Comparison of ENCODE assay signal across 1 cellular context in the genomic region with DNA sequence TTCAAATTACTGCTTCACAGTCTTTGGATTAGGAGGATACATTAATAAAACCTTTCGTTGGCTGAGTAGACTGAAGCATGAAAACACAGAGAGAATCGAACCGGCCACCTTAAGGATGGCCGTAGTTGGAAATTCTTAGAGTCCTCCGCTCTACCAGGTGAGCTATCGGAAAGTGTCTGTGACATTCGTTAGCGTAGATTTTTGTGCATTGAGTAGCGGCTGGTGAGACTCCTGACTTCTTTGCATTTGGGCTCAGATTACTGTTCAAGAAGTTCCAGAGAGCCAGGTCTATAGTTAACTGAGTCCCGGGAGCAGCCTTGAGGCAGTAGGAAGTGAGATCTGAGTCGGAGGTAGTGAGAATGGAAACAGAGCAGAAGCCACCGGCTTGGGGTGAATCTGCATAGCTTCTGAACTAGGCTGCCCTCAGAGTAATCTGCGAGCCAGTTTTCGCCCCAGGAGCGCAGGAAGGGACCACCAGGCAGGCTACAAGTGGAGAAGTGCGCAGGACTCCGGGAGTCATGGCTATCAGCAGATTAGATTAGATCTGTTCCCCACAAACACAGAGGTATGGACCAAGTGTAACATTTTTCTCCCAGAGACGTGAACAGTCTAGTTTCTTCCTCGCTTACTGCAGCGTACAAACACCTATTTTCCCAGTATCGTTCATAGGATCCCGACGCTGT.
A peak's percentile ranks its signal among the peaks of the same experiment; 100 is the strongest.
TF ChIP-seq lines count a peak whose summit lies in the region.

No MANE protein-coding gene starts in this region.

TF ChIP-seq in HepG2, 621 proteins besides CTCF, POLR2A, EP300 and RAD21 (continued from another document and continues in another):
- TF ChIP-seq, protein P1, sequence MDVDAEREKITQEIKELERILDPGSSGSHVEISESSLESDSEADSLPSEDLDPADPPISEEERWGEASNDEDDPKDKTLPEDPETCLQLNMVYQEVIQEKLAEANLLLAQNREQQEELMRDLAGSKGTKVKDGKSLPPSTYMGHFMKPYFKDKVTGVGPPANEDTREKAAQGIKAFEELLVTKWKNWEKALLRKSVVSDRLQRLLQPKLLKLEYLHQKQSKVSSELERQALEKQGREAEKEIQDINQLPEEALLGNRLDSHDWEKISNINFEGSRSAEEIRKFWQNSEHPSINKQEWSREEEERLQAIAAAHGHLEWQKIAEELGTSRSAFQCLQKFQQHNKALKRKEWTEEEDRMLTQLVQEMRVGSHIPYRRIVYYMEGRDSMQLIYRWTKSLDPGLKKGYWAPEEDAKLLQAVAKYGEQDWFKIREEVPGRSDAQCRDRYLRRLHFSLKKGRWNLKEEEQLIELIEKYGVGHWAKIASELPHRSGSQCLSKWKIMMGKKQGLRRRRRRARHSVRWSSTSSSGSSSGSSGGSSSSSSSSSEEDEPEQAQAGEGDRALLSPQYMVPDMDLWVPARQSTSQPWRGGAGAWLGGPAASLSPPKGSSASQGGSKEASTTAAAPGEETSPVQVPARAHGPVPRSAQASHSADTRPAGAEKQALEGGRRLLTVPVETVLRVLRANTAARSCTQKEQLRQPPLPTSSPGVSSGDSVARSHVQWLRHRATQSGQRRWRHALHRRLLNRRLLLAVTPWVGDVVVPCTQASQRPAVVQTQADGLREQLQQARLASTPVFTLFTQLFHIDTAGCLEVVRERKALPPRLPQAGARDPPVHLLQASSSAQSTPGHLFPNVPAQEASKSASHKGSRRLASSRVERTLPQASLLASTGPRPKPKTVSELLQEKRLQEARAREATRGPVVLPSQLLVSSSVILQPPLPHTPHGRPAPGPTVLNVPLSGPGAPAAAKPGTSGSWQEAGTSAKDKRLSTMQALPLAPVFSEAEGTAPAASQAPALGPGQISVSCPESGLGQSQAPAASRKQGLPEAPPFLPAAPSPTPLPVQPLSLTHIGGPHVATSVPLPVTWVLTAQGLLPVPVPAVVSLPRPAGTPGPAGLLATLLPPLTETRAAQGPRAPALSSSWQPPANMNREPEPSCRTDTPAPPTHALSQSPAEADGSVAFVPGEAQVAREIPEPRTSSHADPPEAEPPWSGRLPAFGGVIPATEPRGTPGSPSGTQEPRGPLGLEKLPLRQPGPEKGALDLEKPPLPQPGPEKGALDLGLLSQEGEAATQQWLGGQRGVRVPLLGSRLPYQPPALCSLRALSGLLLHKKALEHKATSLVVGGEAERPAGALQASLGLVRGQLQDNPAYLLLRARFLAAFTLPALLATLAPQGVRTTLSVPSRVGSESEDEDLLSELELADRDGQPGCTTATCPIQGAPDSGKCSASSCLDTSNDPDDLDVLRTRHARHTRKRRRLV (CRISPR knock-in tag; IDR thresholded peaks at IDR 0.05), result no peak; the same call in 1 of the 2 replicates
- TF ChIP-seq, protein P2, sequence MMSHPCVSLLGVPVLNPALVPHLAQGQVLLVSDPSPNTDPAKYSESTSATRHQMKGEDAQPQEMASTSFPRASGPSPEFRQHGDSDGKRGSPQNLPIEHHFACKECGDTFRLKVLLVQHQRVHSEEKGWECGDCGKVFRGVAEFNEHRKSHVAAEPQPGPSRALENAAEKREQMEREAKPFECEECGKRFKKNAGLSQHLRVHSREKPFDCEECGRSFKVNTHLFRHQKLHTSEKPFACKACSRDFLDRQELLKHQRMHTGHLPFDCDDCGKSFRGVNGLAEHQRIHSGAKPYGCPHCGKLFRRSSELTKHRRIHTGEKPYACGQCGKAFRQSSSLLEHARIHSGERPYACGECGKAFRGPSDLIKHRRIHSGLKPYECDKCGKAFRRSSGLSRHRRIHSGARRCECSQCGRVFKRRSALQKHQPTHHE (CRISPR knock-in tag; IDR thresholded peaks at IDR 0.05; ENCODE audit: borderline replicate concordance), result no peak
- TF ChIP-seq NCOA5 (CRISPR knock-in tag; IDR thresholded peaks at IDR 0.05) (no peak), PRPF4 (IDR thresholded peaks at IDR 0.05; ENCODE audit: low read depth, low read length, poor library complexity, severe bottlenecking) (peak; percentile 85), ZNF777 (CRISPR knock-in tag; IDR thresholded peaks at IDR 0.05) (no peak), ZNF619 (CRISPR knock-in tag; IDR thresholded peaks at IDR 0.05) (0 out of 2 replicates have a peak, but pooled peaks have one; percentile 66), KLF15 (CRISPR knock-in tag; IDR thresholded peaks at IDR 0.05; ENCODE audit: borderline replicate concordance) (no peak), TOE1 (CRISPR knock-in tag; IDR thresholded peaks at IDR 0.05) (0 out of 2 replicates have a peak, but pooled peaks have one; percentile 23), DMAP1 (CRISPR knock-in tag; IDR thresholded peaks at IDR 0.05) (no peak), KLF16 (CRISPR knock-in tag; IDR thresholded peaks at IDR 0.05) (peak in 1 of 2 experiments; percentile 38; a peak in 1 of 4 replicates), KAT8 (CRISPR knock-in tag; IDR thresholded peaks at IDR 0.05) (peak; percentile 69; the same call in 1 of the 2 replicates), NR3C1 (CRISPR knock-in tag; IDR thresholded peaks at IDR 0.05) (no peak), NFKB2 (CRISPR knock-in tag; IDR thresholded peaks at IDR 0.05; ENCODE audit: borderline replicate concordance) (0 out of 2 replicates have a peak, but pooled peaks have one; percentile 63), KLF13 (CRISPR knock-in tag; IDR thresholded peaks at IDR 0.05) (no peak), ZNF556 (CRISPR knock-in tag; IDR thresholded peaks at IDR 0.05; ENCODE audit: borderline replicate concordance) (peak; percentile 47; the same call in 1 of the 2 replicates), NFIB (CRISPR knock-in tag; IDR thresholded peaks at IDR 0.05; ENCODE audit: borderline replicate concordance) (no peak), ZNF562 (CRISPR knock-in tag; IDR thresholded peaks at IDR 0.05; ENCODE audit: borderline replicate concordance) (no peak), JUND (CRISPR knock-in tag; IDR thresholded peaks at IDR 0.05) (no peak), NCOA1 (CRISPR knock-in tag; IDR thresholded peaks at IDR 0.05) (no peak), NFRKB (IDR thresholded peaks at IDR 0.05) (no peak)
- TF ChIP-seq, protein P3, sequence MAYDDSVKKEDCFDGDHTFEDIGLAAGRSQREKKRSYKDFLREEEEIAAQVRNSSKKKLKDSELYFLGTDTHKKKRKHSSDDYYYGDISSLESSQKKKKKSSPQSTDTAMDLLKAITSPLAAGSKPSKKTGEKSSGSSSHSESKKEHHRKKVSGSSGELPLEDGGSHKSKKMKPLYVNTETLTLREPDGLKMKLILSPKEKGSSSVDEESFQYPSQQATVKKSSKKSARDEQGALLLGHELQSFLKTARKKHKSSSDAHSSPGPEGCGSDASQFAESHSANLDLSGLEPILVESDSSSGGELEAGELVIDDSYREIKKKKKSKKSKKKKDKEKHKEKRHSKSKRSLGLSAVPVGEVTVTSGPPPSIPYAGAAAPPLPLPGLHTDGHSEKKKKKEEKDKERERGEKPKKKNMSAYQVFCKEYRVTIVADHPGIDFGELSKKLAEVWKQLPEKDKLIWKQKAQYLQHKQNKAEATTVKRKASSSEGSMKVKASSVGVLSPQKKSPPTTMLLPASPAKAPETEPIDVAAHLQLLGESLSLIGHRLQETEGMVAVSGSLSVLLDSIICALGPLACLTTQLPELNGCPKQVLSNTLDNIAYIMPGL (CRISPR knock-in tag; IDR thresholded peaks at IDR 0.05; ENCODE audit: borderline replicate concordance in 1 of 2, low read depth in 1 of 2), result peak; percentile 96 to 99
- TF ChIP-seq, protein P4, sequence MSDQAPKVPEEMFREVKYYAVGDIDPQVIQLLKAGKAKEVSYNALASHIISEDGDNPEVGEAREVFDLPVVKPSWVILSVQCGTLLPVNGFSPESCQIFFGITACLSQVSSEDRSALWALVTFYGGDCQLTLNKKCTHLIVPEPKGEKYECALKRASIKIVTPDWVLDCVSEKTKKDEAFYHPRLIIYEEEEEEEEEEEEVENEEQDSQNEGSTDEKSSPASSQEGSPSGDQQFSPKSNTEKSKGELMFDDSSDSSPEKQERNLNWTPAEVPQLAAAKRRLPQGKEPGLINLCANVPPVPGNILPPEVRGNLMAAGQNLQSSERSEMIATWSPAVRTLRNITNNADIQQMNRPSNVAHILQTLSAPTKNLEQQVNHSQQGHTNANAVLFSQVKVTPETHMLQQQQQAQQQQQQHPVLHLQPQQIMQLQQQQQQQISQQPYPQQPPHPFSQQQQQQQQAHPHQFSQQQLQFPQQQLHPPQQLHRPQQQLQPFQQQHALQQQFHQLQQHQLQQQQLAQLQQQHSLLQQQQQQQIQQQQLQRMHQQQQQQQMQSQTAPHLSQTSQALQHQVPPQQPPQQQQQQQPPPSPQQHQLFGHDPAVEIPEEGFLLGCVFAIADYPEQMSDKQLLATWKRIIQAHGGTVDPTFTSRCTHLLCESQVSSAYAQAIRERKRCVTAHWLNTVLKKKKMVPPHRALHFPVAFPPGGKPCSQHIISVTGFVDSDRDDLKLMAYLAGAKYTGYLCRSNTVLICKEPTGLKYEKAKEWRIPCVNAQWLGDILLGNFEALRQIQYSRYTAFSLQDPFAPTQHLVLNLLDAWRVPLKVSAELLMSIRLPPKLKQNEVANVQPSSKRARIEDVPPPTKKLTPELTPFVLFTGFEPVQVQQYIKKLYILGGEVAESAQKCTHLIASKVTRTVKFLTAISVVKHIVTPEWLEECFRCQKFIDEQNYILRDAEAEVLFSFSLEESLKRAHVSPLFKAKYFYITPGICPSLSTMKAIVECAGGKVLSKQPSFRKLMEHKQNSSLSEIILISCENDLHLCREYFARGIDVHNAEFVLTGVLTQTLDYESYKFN (CRISPR knock-in tag; conservative IDR thresholded peaks at IDR 0.05), result no peak
- TF ChIP-seq, protein P5, sequence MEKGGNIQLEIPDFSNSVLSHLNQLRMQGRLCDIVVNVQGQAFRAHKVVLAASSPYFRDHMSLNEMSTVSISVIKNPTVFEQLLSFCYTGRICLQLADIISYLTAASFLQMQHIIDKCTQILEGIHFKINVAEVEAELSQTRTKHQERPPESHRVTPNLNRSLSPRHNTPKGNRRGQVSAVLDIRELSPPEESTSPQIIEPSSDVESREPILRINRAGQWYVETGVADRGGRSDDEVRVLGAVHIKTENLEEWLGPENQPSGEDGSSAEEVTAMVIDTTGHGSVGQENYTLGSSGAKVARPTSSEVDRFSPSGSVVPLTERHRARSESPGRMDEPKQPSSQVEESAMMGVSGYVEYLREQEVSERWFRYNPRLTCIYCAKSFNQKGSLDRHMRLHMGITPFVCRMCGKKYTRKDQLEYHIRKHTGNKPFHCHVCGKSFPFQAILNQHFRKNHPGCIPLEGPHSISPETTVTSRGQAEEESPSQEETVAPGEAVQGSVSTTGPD (CRISPR knock-in tag; IDR thresholded peaks at IDR 0.05), result no peak
- TF ChIP-seq, protein P6, sequence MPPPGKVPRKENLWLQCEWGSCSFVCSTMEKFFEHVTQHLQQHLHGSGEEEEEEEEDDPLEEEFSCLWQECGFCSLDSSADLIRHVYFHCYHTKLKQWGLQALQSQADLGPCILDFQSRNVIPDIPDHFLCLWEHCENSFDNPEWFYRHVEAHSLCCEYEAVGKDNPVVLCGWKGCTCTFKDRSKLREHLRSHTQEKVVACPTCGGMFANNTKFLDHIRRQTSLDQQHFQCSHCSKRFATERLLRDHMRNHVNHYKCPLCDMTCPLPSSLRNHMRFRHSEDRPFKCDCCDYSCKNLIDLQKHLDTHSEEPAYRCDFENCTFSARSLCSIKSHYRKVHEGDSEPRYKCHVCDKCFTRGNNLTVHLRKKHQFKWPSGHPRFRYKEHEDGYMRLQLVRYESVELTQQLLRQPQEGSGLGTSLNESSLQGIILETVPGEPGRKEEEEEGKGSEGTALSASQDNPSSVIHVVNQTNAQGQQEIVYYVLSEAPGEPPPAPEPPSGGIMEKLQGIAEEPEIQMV (CRISPR knock-in tag; IDR thresholded peaks at IDR 0.05; ENCODE audit: low read depth), result 0 out of 2 replicates have a peak, but pooled peaks have one; percentile 53
- TF ChIP-seq, protein P7, sequence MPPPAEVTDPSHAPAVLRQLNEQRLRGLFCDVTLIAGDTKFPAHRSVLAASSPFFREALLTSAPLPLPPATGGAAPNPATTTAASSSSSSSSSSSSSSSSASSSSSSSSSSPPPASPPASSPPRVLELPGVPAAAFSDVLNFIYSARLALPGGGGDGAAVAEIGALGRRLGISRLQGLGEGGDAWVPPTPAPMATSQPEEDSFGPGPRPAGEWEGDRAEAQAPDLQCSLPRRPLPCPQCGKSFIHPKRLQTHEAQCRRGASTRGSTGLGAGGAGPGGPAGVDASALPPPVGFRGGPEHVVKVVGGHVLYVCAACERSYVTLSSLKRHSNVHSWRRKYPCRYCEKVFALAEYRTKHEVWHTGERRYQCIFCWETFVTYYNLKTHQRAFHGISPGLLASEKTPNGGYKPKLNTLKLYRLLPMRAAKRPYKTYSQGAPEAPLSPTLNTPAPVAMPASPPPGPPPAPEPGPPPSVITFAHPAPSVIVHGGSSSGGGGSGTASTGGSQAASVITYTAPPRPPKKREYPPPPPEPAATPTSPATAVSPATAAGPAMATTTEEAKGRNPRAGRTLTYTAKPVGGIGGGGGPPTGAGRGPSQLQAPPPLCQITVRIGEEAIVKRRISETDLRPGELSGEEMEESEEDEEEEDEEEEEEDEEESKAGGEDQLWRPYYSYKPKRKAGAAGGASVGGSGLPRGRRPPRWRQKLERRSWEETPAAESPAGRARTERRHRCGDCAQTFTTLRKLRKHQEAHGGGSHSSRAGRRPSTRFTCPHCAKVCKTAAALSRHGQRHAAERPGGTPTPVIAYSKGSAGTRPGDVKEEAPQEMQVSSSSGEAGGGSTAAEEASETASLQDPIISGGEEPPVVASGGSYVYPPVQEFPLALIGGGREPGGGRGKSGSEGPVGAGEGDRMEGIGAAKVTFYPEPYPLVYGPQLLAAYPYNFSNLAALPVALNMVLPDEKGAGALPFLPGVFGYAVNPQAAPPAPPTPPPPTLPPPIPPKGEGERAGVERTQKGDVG (CRISPR knock-in tag; IDR thresholded peaks at IDR 0.05; ENCODE audit: borderline replicate concordance), result no peak
- TF ChIP-seq, protein P8, sequence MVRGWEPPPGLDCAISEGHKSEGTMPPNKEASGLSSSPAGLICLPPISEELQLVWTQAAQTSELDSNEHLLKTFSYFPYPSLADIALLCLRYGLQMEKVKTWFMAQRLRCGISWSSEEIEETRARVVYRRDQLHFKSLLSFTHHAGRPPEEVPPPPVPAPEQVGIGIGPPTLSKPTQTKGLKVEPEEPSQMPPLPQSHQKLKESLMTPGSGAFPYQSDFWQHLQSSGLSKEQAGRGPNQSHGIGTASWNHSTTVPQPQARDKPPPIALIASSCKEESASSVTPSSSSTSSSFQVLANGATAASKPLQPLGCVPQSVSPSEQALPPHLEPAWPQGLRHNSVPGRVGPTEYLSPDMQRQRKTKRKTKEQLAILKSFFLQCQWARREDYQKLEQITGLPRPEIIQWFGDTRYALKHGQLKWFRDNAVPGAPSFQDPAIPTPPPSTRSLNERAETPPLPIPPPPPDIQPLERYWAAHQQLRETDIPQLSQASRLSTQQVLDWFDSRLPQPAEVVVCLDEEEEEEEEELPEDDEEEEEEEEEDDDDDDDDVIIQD (CRISPR knock-in tag; IDR thresholded peaks at IDR 0.05; ENCODE audit: low read depth), result 0 out of 2 replicates have a peak, but pooled peaks have one; percentile 20
- TF ChIP-seq, protein P9, sequence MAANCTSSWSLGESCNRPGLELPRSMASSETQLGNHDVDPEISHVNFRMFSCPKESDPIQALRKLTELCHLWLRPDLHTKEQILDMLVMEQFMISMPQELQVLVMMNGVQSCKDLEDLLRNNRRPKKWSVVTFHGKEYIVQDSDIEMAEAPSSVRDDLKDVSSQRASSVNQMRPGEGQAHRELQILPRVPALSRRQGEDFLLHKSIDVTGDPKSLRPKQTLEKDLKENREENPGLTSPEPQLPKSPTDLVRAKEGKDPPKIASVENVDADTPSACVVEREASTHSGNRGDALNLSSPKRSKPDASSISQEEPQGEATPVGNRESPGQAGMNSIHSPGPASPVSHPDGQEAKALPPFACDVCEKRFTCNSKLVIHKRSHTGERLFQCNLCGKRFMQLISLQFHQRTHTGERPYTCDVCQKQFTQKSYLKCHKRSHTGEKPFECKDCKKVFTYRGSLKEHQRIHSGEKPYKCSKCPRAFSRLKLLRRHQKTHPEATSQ (CRISPR knock-in tag; IDR thresholded peaks at IDR 0.05; ENCODE audit: borderline replicate concordance), result 0 out of 2 replicates have a peak, but pooled peaks have one; percentile 30
